ENCODE assay signal across 8 cellular contexts in genomic region chr2:23926750-23927627, GRCh38. TPM values are rescaled to one million over a fixed set of nuclear protein-coding genes. Genes with fewer than 3 reads are reported as not detected.
DNase-seq lines count a peak whose midpoint lies in the region; ATAC-seq, FAIRE-seq and TF ChIP-seq lines count a peak whose summit lies in the region.

ATAD2B (minus strand) TSS chr2:23927123; CDS start chr2:23926770, 353 bp downstream.

- TF ChIP-seq POLR2A in H54 (IDR thresholded peaks at IDR 0.05; ENCODE audit: low read depth, low read length): peak; percentile 73

- DNase-seq in ELR (ENCODE audit: low read depth) (peak; percentile 93), H54 (ENCODE audit: insufficient read length, low spot score) (peak; percentile 90), LoVo (ENCODE audit: low spot score) (peak; percentile 96), RWPE2 (ENCODE audit: low spot score) (peak; percentile 84), fibroblast of the aortic adventitia (ENCODE audit: low read depth) (peak; percentile 94), nephron progenitor cell (peak; percentile 96)
- DNase-seq in activated T-helper 9 cell treated with anti-CD3 and anti-CD28 coated beads, Interleukin-2, amount 50 U/mL, for 16 hours (ENCODE audit: low read depth): peak; percentile 90
- peak; percentile 97 to 98 for DNase-seq in stimulated activated naive CD8-positive, alpha-beta T cell treated with anti-CD3 and anti-CD28 coated beads, Interleukin-15, amount 100 ng/mL, for 72 hours

- peak within 1 kb of the TSS; percentile 96 for H3K27ac Mint-ChIP-seq in nephron progenitor cell
- H3K27ac Mint-ChIP-seq in stimulated activated naive CD8-positive, alpha-beta T cell treated with anti-CD3 and anti-CD28 coated beads, Interleukin-15, amount 100 ng/mL, for 72 hours: peak within 1 kb of the TSS; percentile 99 to 100

- H3K27ac ChIP-seq in RWPE2 (ENCODE audit: poor library complexity, severe bottlenecking): peak within 1 kb of the TSS; percentile 73

- H3K27me3 Mint-ChIP-seq in nephron progenitor cell (ENCODE audit: low read depth, poor library complexity): no peaks in the 10 kb centered on the region
- H3K27me3 Mint-ChIP-seq in stimulated activated naive CD8-positive, alpha-beta T cell treated with anti-CD3 and anti-CD28 coated beads, Interleukin-15, amount 100 ng/mL, for 72 hours: no peaks in the 10 kb centered on the region

- no peaks in the 10 kb centered on the region for H3K27me3 ChIP-seq in RWPE2 (ENCODE audit: insufficient read depth, poor library complexity, severe bottlenecking)

- peak; percentile 94 for TF ChIP-seq CTCF in RWPE2 (IDR thresholded peaks at IDR 0.05; ENCODE audit: poor library complexity, severe bottlenecking)
- peak; percentile 72 for TF ChIP-seq CTCF in fibroblast of the aortic adventitia (IDR thresholded peaks at IDR 0.05; ENCODE audit: insufficient read depth, low read length)
- peak; percentile 70 for TF ChIP-seq CTCF in nephron progenitor cell (IDR thresholded peaks at IDR 0.05)

- no peaks in the 10 kb centered on the region for H3K9me3 ChIP-seq in RWPE2 (ENCODE audit: severe bottlenecking)

- peaks cover 23% of the 10 kb centered on the region for H3K36me3 Mint-ChIP-seq in nephron progenitor cell (ENCODE audit: low read depth)

- peak; percentile 72 for FAIRE-seq in H54 (lab: Jason Lieb, UNC)

- H3K4me1 Mint-ChIP-seq in nephron progenitor cell: peaks cover 32% of the 10 kb centered on the region
- peaks cover 46% of the 10 kb centered on the region for H3K4me1 Mint-ChIP-seq in stimulated activated naive CD8-positive, alpha-beta T cell treated with anti-CD3 and anti-CD28 coated beads, Interleukin-15, amount 100 ng/mL, for 72 hours

- no peaks in the 10 kb centered on the region for H3K9me3 Mint-ChIP-seq in nephron progenitor cell
- H3K9me3 Mint-ChIP-seq in stimulated activated naive CD8-positive, alpha-beta T cell treated with anti-CD3 and anti-CD28 coated beads, Interleukin-15, amount 100 ng/mL, for 72 hours: no peaks in the 10 kb centered on the region

- H3K4me1 ChIP-seq in RWPE2 (ENCODE audit: insufficient read depth, poor library complexity, severe bottlenecking): peaks cover 7% of the 10 kb centered on the region

- ATAC-seq in RWPE2 (ENCODE audit: low read depth): peak; percentile 83
- peak; percentile 86 for ATAC-seq in stimulated activated naive CD8-positive, alpha-beta T cell treated with anti-CD3 and anti-CD28 coated beads, Interleukin-15, amount 100 ng/mL, for 72 hours

- H3K4me3 Mint-ChIP-seq in nephron progenitor cell: peak within 1 kb of the TSS; percentile 96
- peak within 1 kb of the TSS; percentile 98 to 99 for H3K4me3 Mint-ChIP-seq in stimulated activated naive CD8-positive, alpha-beta T cell treated with anti-CD3 and anti-CD28 coated beads, Interleukin-15, amount 100 ng/mL, for 72 hours

- no peaks in the 10 kb centered on the region for H3K36me3 ChIP-seq in RWPE2 (ENCODE audit: low read depth)

- H3K4me3 ChIP-seq in RWPE2 (ENCODE audit: severe bottlenecking) (peak within 1 kb of the TSS; percentile 80), fibroblast of the aortic adventitia (ENCODE audit: low read depth, low read length) (peak within 1 kb of the TSS; percentile 95)

RNA-seq across cellular contexts. Expression of gene ATAD2B, which starts in this region (rescaled TPM):
- total RNA-seq in fibroblast of the aortic adventitia (ENCODE audit: low replicate concordance): 10.6 and 22.4 TPM in 2 replicates

Comparison
In these comparisons a context has a peak if more than half of its experiments do, and no peak if none do; other contexts are left out.
1. Peak in every context shown above with its lines: DNase-seq, ATAC-seq, H3K4me3 ChIP-seq and H3K27ac ChIP-seq.